Comparison of ENCODE assay signal across 8 cellular contexts in the genomic region with DNA sequence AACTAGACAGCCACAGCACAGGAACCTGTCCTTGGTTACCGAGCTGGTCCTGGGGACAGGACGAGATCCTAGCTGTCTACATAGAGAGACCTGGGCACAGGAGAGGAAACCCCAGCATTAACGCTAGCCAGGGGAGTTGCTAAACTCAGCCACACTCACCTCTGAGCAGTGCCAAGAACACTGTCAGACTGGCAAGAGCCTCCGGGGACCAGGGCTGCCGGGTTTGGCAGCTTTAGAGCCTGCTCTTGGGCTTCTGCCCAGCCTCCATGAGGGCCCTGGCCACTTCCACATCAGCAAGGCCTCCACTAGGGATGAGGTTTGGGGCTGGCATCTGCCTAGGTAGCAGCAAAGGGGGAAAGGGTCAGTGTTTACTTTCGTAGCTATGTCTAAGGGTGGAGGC. TPM values are rescaled to one million over a fixed set of nuclear protein-coding genes. Genes with fewer than 3 reads are reported as not detected.
DNase-seq lines count a peak whose midpoint lies in the region; ATAC-seq, FAIRE-seq and TF ChIP-seq lines count a peak whose summit lies in the region.

No MANE protein-coding gene starts in this region.

- TF ChIP-seq POLR2A in esophagus squamous epithelium (IDR thresholded peaks at IDR 0.05) = peak in 1 of 4 donors; percentile 19

- peak overlapping the region; percentile 76 for H3K4me3 Mint-ChIP-seq in osteocyte (ENCODE audit: unreplicated experiment)

- H3K36me3 ChIP-seq in SJCRH30 (no peaks in the 10 kb centered on the region), esophagus squamous epithelium (peaks cover 11 to 27% (median 12%) of the 10 kb centered on the region in 3 donors)

- peak overlapping the region; percentile 47 for H3K4me3 ChIP-seq in SJCRH30
- H3K4me3 ChIP-seq in esophagus squamous epithelium = peak overlapping the region in 3 of 4 donors; percentile 44 to 64 (median 49)

- no peak for FAIRE-seq in D721Med (lab: Jason Lieb, UNC)

- H3K9me3 Mint-ChIP-seq in osteocyte (ENCODE audit: unreplicated experiment) = no peaks in the 10 kb centered on the region

- DNase-seq in D721Med (ENCODE audit: insufficient read length, low spot score) (peak; percentile 14), SJCRH30 (no peak), esophagus squamous epithelium (lab: John Stamatoyannopoulos, UW) (no peak), osteocyte (ENCODE audit: extremely low spot score, unreplicated experiment) (no peak), NCI-H1417 treated with DMSO at 0.1 percent for 48 hours (lab: John Stamatoyannopoulos, UW) (no peak), NCI-H2227 treated with DMSO at 0.1 percent for 48 hours (lab: John Stamatoyannopoulos, UW) (no peak)

- H3K27me3 ChIP-seq in SJCRH30 (no peaks in the 10 kb centered on the region), esophagus squamous epithelium (no peaks in the 10 kb centered on the region)

- H3K27ac ChIP-seq in SJCRH30 (peak overlapping the region; percentile 93), esophagus squamous epithelium (peak overlapping the region; percentile 94 to 98 (median 98))

- ATAC-seq in GM19328 (IDR thresholded peaks at IDR 0.05; ENCODE audit: unreplicated experiment) (no peak), HG02981 (IDR thresholded peaks at IDR 0.05; ENCODE audit: unreplicated experiment) (no peak)

- TF ChIP-seq CTCF in D721Med (IDR thresholded peaks at IDR 0.05; ENCODE audit: insufficient read depth, missing control alignments) (no peak), esophagus squamous epithelium (IDR thresholded peaks at IDR 0.05) (peak in 1 of 6 experiments; percentile 5), osteocyte (IDR thresholded peaks at IDR 0.05) (no peak)

- H3K9me3 ChIP-seq in SJCRH30 (replicated peaks) (no peaks in the 10 kb centered on the region), esophagus squamous epithelium (no peaks in the 10 kb centered on the region)

- WGBS in esophagus squamous epithelium, 2 donors = 3 to 14% methylated on average over 1 to 3 of the region's 6 CpGs

- H3K4me1 Mint-ChIP-seq in osteocyte (ENCODE audit: unreplicated experiment) = peaks cover 57% of the 10 kb centered on the region

- H3K4me1 ChIP-seq in SJCRH30 (peaks cover 14% of the 10 kb centered on the region), esophagus squamous epithelium (peaks cover 80 to 99% (median 93%) of the 10 kb centered on the region in 3 donors)

- H3K36me3 Mint-ChIP-seq in osteocyte (ENCODE audit: unreplicated experiment) = peaks cover 4% of the 10 kb centered on the region

- H3K27ac Mint-ChIP-seq in osteocyte (ENCODE audit: unreplicated experiment) = peak overlapping the region; percentile 97

- no peaks in the 10 kb centered on the region for H3K27me3 Mint-ChIP-seq in osteocyte (ENCODE audit: unreplicated experiment)

- intact Hi-C loops in esophagus squamous epithelium (cut with DNase I) = no loop called here

RNA-seq across cellular contexts. Expression of gene TMBIM1, which starts 6.7 kb away (rescaled TPM):
- 10.3 and 11.2 TPM in 2 replicates for total RNA-seq in SJCRH30 (2014; rRNA removed; shearing (Covaris generic))
- total RNA-seq in esophagus squamous epithelium = 100 to 1,000 TPM; 238 to 342 (median 275) TPM
- total RNA-seq in osteocyte = 86.4 and 97.4 TPM in 2 replicates

RNA-seq across cellular contexts. Expression of gene PNKD, which starts 15.3 kb away (rescaled TPM):
- total RNA-seq in SJCRH30 (2014; rRNA removed; shearing (Covaris generic)) = 49.8 and 57.9 TPM in 2 replicates
- total RNA-seq in esophagus squamous epithelium (10 to 100 TPM; 19.7 to 34.3 (median 28.0) TPM), osteocyte (43.0 and 45.0 TPM in 2 replicates)

RNA-seq across cellular contexts. Expression of gene AAMP, which starts 15.7 kb away (rescaled TPM):
- total RNA-seq in SJCRH30 (2014; rRNA removed; shearing (Covaris generic)) = 125 and 149 TPM in 2 replicates
- total RNA-seq in esophagus squamous epithelium = 100 to 1,000 TPM in 3 of 4 donors, 10 to 100 TPM in 1; 97.9 to 136 (median 118) TPM
- total RNA-seq in osteocyte = 62.9 and 66.3 TPM in 2 replicates

RNA-seq across cellular contexts. Expression of gene GPBAR1, which starts 24.8 kb away (rescaled TPM):
- 0.24 and 0.25 TPM in 2 replicates for total RNA-seq in SJCRH30 (2014; rRNA removed; shearing (Covaris generic))
- total RNA-seq in esophagus squamous epithelium (1 to 10 TPM in 1 of 4 donors, under 1 TPM in 2, not detected in 1; 0.26 to 1.3 (median 0.31) TPM), osteocyte (not detected in 2 replicates)
